ENCODE assay signal across 29 cellular contexts in genomic region chr6:8114956-8115355, GRCh38.
"Had no signal": no experiment of that assay in that cellular context is flagged by ENCODE, and none has a peak within 500 bp of the region (broad histone marks: within the 10 kb centered on the region; RNA-seq: fewer than 3 reads in every experiment).

No MANE protein-coding gene starts in this region.

- H3K36me3 ChIP-seq: stomach, suprapubic skin, thoracic aorta, thyroid gland, tibial artery, tibial nerve, transverse colon, upper lobe of left lung, upper lobe of right lung, uterus, vagina had no signal

- H3K4me1 ChIP-seq: stomach, suprapubic skin, testis, thyroid gland, tibial artery, tibial nerve, transverse colon, upper lobe of left lung, upper lobe of right lung, uterus, vagina had no signal

- H3K4me1 Mint-ChIP-seq: stimulated activated effector memory CD8-positive, alpha-beta T cell treated with anti-CD3 and anti-CD28 coated beads, Interleukin-12 subunit alpha, Interleukin-12 subunit beta, amount 100 ng/mL, for 72 hours; stimulated activated naive B cell treated with anti-CD40 and anti-IgM and Interleukin-4, amounts not matched to agents 10 μg/mL and 1 μg/mL and 100 μg/mL, for 72 hours; stimulated activated naive CD8-positive, alpha-beta T cell treated with anti-CD3 and anti-CD28 coated beads, Interleukin-15, amount 100 ng/mL, for 72 hours had no signal

- H3K36me3 Mint-ChIP-seq: stimulated activated effector memory CD8-positive, alpha-beta T cell treated with anti-CD3 and anti-CD28 coated beads, Interleukin-12 subunit alpha, Interleukin-12 subunit beta, amount 100 ng/mL, for 72 hours; stimulated activated memory B cell treated with anti-CD40 and anti-IgM and Interleukin-4, amounts not matched to agents 10 μg/mL and 1 μg/mL and 100 μg/mL, for 72 hours; stimulated activated naive B cell treated with anti-CD40 and anti-IgM and Interleukin-4, amounts not matched to agents 10 μg/mL and 1 μg/mL and 100 μg/mL, for 72 hours; type B pancreatic cell had no signal

- DNase-seq: stimulated activated CD4-positive, alpha-beta T cell treated with anti-CD3 and anti-CD28 coated beads, Interleukin-2, amount 100 ng/mL, for 48 hours; stimulated activated CD4-positive, alpha-beta T cell treated with anti-CD3 and anti-CD28 coated beads, Interleukin-4, amount 100 ng/mL, for 1 hour; stimulated activated CD4-positive, alpha-beta T cell treated with anti-CD3 and anti-CD28 coated beads, Interleukin-4, amount 100 ng/mL, for 24 hours; stimulated activated CD4-positive, alpha-beta T cell treated with anti-CD3 and anti-CD28 coated beads, Interleukin-4, amount 100 ng/mL, for 4 hours; stimulated activated CD8-positive, alpha-beta memory T cell treated with anti-CD3 and anti-CD28 coated beads, Interleukin-4, amount 100 ng/mL, for 48 hours; stimulated activated naive B cell treated with anti-CD40 and anti-IgM and Interleukin-4, amounts not matched to agents 10 μg/mL and 1 μg/mL and 100 μg/mL, for 72 hours; stimulated activated naive CD4-positive, alpha-beta T cell; stimulated activated naive CD4-positive, alpha-beta T cell treated with Interleukin-2 at 50 U/mL for 16 hours; stimulated activated naive CD8-positive, alpha-beta T cell treated with anti-CD3 and anti-CD28 coated beads, Interleukin-15, amount 100 ng/mL, for 72 hours; stimulated activated naive CD8-positive, alpha-beta T cell treated with anti-CD3 and anti-CD28 coated beads, Interleukin-15, Interleukin-2, amounts not matched to agents 100 U/mL and 50 U/mL, for 24 hours; stomach; substantia nigra; testis; thyroid gland; tibial artery; transverse colon; trophoblast cell; upper lobe of left lung; upper lobe of right lung; uterus had no signal

- H3K4me3 ChIP-seq: stomach, suprapubic skin, testis, thoracic aorta, thyroid gland, tibial artery, tibial nerve, transverse colon, upper lobe of left lung, upper lobe of right lung, uterus, vagina had no signal

- H3K9me3 ChIP-seq: stomach, suprapubic skin, testis, thoracic aorta, thyroid gland, tibial artery, transverse colon, upper lobe of left lung, upper lobe of right lung, uterus, vagina had no signal

- H3K27ac ChIP-seq: stomach, suprapubic skin, testis, thoracic aorta, thyroid gland, tibial artery, tibial nerve, transverse colon, upper lobe of left lung, upper lobe of right lung, uterus, vagina had no signal

- H3K27me3 ChIP-seq: stomach, suprapubic skin, testis, thyroid gland, tibial artery, tibial nerve, transverse colon, upper lobe of left lung, upper lobe of right lung, uterus, vagina had no signal

- H3K27ac Mint-ChIP-seq: stimulated activated effector memory CD8-positive, alpha-beta T cell treated with anti-CD3 and anti-CD28 coated beads, Interleukin-12 subunit alpha, Interleukin-12 subunit beta, amount 100 ng/mL, for 72 hours; stimulated activated memory B cell treated with anti-CD40 and anti-IgM and Interleukin-4, amounts not matched to agents 10 μg/mL and 1 μg/mL and 100 μg/mL, for 72 hours; stimulated activated naive B cell treated with anti-CD40 and anti-IgM and Interleukin-4, amounts not matched to agents 10 μg/mL and 1 μg/mL and 100 μg/mL, for 72 hours; stimulated activated naive CD8-positive, alpha-beta T cell treated with anti-CD3 and anti-CD28 coated beads, Interleukin-15, amount 100 ng/mL, for 72 hours; stimulated activated naive CD8-positive, alpha-beta T cell treated with anti-CD3 and anti-CD28 coated beads, Interleukin-15, Interleukin-2, amounts not matched to agents 100 ng/mL and 50 ng/mL, for 24 hours; type B pancreatic cell had no signal

- ATAC-seq: stimulated activated effector memory CD8-positive, alpha-beta T cell treated with anti-CD3 and anti-CD28 coated beads, Interleukin-12 subunit alpha, Interleukin-12 subunit beta, amount 100 ng/mL, for 72 hours; stimulated activated memory B cell treated with anti-CD40 and anti-IgM and Interleukin-4, amounts not matched to agents 10 μg/mL and 1 μg/mL and 100 μg/mL, for 72 hours; stimulated activated naive B cell treated with anti-CD40 and anti-IgM and Interleukin-4, amounts not matched to agents 10 μg/mL and 1 μg/mL and 100 μg/mL, for 72 hours; stimulated activated naive CD8-positive, alpha-beta T cell treated with anti-CD3 and anti-CD28 coated beads, Interleukin-15, amount 100 ng/mL, for 72 hours; stimulated activated naive CD8-positive, alpha-beta T cell treated with anti-CD3 and anti-CD28 coated beads, Interleukin-15, Interleukin-2, amounts not matched to agents 100 U/mL and 50 U/mL, for 24 hours; upper lobe of right lung had no signal

- H3K9me3 Mint-ChIP-seq: stimulated activated effector memory CD8-positive, alpha-beta T cell treated with anti-CD3 and anti-CD28 coated beads, Interleukin-12 subunit alpha, Interleukin-12 subunit beta, amount 100 ng/mL, for 72 hours; stimulated activated memory B cell treated with anti-CD40 and anti-IgM and Interleukin-4, amounts not matched to agents 10 μg/mL and 1 μg/mL and 100 μg/mL, for 72 hours; stimulated activated naive B cell treated with anti-CD40 and anti-IgM and Interleukin-4, amounts not matched to agents 10 μg/mL and 1 μg/mL and 100 μg/mL, for 72 hours; stimulated activated naive CD8-positive, alpha-beta T cell treated with anti-CD3 and anti-CD28 coated beads, Interleukin-15, amount 100 ng/mL, for 72 hours; type B pancreatic cell had no signal

- FAIRE-seq: urothelium cell line had no signal

- H3K4me3 Mint-ChIP-seq: stimulated activated effector memory CD8-positive, alpha-beta T cell treated with anti-CD3 and anti-CD28 coated beads, Interleukin-12 subunit alpha, Interleukin-12 subunit beta, amount 100 ng/mL, for 72 hours; stimulated activated memory B cell treated with anti-CD40 and anti-IgM and Interleukin-4, amounts not matched to agents 10 μg/mL and 1 μg/mL and 100 μg/mL, for 72 hours; stimulated activated naive B cell treated with anti-CD40 and anti-IgM and Interleukin-4, amounts not matched to agents 10 μg/mL and 1 μg/mL and 100 μg/mL, for 72 hours; stimulated activated naive CD8-positive, alpha-beta T cell treated with anti-CD3 and anti-CD28 coated beads, Interleukin-15, amount 100 ng/mL, for 72 hours; stimulated activated naive CD8-positive, alpha-beta T cell treated with anti-CD3 and anti-CD28 coated beads, Interleukin-15, Interleukin-2, amounts not matched to agents 100 ng/mL and 50 ng/mL, for 24 hours; type B pancreatic cell had no signal
